Comparison of ENCODE assay signal across 23 cellular contexts in the genomic region with DNA sequence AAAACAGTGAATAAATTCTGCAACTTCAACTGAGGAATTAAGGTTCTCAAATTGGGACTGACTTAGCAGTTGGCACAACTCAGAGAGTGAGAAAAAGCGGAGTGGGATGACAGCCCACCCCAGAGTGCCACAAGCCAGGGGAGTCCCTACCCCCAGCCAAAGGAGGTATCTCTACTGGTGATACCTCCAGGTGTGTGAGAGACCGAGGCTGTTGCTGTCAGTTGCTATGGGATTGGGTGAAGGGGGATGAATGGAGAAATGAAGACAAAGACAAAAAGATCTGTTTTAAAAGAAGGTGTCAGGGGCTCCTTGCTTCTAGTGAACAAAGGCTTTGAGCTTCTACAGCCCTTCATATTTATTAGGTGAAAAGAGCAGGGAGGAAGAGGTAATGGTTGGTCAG.
"Had no signal": no experiment of that assay in that cellular context is flagged by ENCODE, and none has a peak within 500 bp of the region (broad histone marks: within the 10 kb centered on the region; RNA-seq: fewer than 3 reads in every experiment).

No MANE protein-coding gene starts in this region.

- H3K27me3 ChIP-seq: brain microvascular endothelial cell, cardiac muscle cell, Peyer's patch had no signal

- H3K9me3 ChIP-seq: Peyer's patch had no signal

- H3K27me3 Mint-ChIP-seq: activated B cell treated with CpG ODN at 0.5 μM for 24 hours; activated CD4-positive, alpha-beta memory T cell treated with anti-CD3 and anti-CD28 coated beads for 36 hours; activated CD4-positive, alpha-beta T cell treated with anti-CD3 and anti-CD28 coated beads, Interleukin-2, amount 10 ng/mL, durations not matched to agents 7 days and 5 days; activated naive CD4-positive, alpha-beta T cell treated with anti-CD3 and anti-CD28 coated beads, Interleukin-2, amount 10 ng/mL, durations not matched to agents 7 days and 5 days had no signal

- DNase-seq: activated B cell treated with CpG ODN at 0.5 μM for 24 hours; activated CD4-positive, alpha-beta memory T cell treated with anti-CD3 and anti-CD28 coated beads for 36 hours; activated CD4-positive, alpha-beta T cell treated with anti-CD3 and anti-CD28 coated beads for 1 hour; activated CD4-positive, alpha-beta T cell treated with anti-CD3 and anti-CD28 coated beads, Interleukin-2, amount 10 ng/mL, durations not matched to agents 7 days and 5 days; activated CD8-positive, alpha-beta memory T cell treated with anti-CD3 and anti-CD28 coated beads for 24 hours; activated gamma-delta T cell treated with Interleukin-2 at 50 U/mL for 16 hours; activated naive CD4-positive, alpha-beta T cell treated with anti-CD3 and anti-CD28 coated beads, Interleukin-2, amount 10 ng/mL, durations not matched to agents 7 days and 5 days; activated naive CD8-positive, alpha-beta T cell treated with anti-CD3 and anti-CD28 coated beads for 36 hours; activated T-cell treated with anti-CD3 and anti-CD28 coated beads, Interleukin-2, amount 50 U/mL, for 72 hours; brain microvascular endothelial cell; MM.1S; NCI-H1105; NCI-H1436; NCI-H1694 treated with DMSO at 0.1 percent for 48 hours; NCI-H2029 treated with DMSO at 0.1 percent for 48 hours; NCI-H510A treated with DMSO at 0.1 percent for 48 hours; Peyer's patch; SHP77; T-helper 9 cell had no signal

- H3K4me1 Mint-ChIP-seq: activated B cell treated with CpG ODN at 0.5 μM for 24 hours; activated CD4-positive, alpha-beta T cell treated with anti-CD3 and anti-CD28 coated beads, Interleukin-2, amount 10 ng/mL, durations not matched to agents 7 days and 5 days; activated naive CD4-positive, alpha-beta T cell treated with anti-CD3 and anti-CD28 coated beads, Interleukin-2, amount 10 ng/mL, durations not matched to agents 7 days and 5 days; activated naive CD8-positive, alpha-beta T cell treated with anti-CD3 and anti-CD28 coated beads for 36 hours had no signal

- H3K36me3 Mint-ChIP-seq: activated CD4-positive, alpha-beta memory T cell treated with anti-CD3 and anti-CD28 coated beads for 36 hours; activated naive CD4-positive, alpha-beta T cell treated with anti-CD3 and anti-CD28 coated beads, Interleukin-2, amount 10 ng/mL, durations not matched to agents 7 days and 5 days; activated naive CD8-positive, alpha-beta T cell treated with anti-CD3 and anti-CD28 coated beads for 36 hours had no signal

- H3K9me3 Mint-ChIP-seq: activated naive CD4-positive, alpha-beta T cell treated with anti-CD3 and anti-CD28 coated beads, Interleukin-2, amount 10 ng/mL, durations not matched to agents 7 days and 5 days; activated naive CD8-positive, alpha-beta T cell treated with anti-CD3 and anti-CD28 coated beads for 36 hours had no signal

- ATAC-seq: activated T-cell treated with anti-CD3 and anti-CD28 coated beads, Interleukin-2, amount 50 U/mL, for 72 hours had no signal

- H3K4me3 ChIP-seq: cardiac muscle cell, Peyer's patch had no signal

- H3K27ac Mint-ChIP-seq: activated B cell treated with CpG ODN at 0.5 μM for 24 hours; activated CD4-positive, alpha-beta memory T cell treated with anti-CD3 and anti-CD28 coated beads for 36 hours; activated CD4-positive, alpha-beta T cell treated with anti-CD3 and anti-CD28 coated beads, Interleukin-2, amount 10 ng/mL, durations not matched to agents 7 days and 5 days; activated naive CD4-positive, alpha-beta T cell treated with anti-CD3 and anti-CD28 coated beads, Interleukin-2, amount 10 ng/mL, durations not matched to agents 7 days and 5 days; activated naive CD8-positive, alpha-beta T cell treated with anti-CD3 and anti-CD28 coated beads for 36 hours; activated T-cell treated with anti-CD3 and anti-CD28 coated beads, Interleukin-2, amount 50 U/mL, for 72 hours; activated T-helper 2 cell treated with anti-CD3 and anti-CD28 coated beads, Interferon-gamma antibody, Interleukin-2, Interleukin-4, amounts not matched to agents 10 μg/mL and 5 μg/mL and 100 μg/mL, durations not matched to agents 14 hours and 24 hours and 36 hours; T-helper 1 cell treated with Interleukin-12 subunit alpha and Interleukin-12 subunit beta and Interleukin-4 antibody, amounts not matched to agents 30 μg/mL and 1 μg/mL, for 36 hours had no signal

- H3K36me3 ChIP-seq: brain microvascular endothelial cell, cardiac muscle cell, Peyer's patch had no signal

- H3K4me3 Mint-ChIP-seq: activated B cell treated with CpG ODN at 0.5 μM for 24 hours; activated CD4-positive, alpha-beta memory T cell treated with anti-CD3 and anti-CD28 coated beads for 36 hours; activated CD4-positive, alpha-beta T cell treated with anti-CD3 and anti-CD28 coated beads, Interleukin-2, amount 10 ng/mL, durations not matched to agents 7 days and 5 days; activated naive CD4-positive, alpha-beta T cell treated with anti-CD3 and anti-CD28 coated beads, Interleukin-2, amount 10 ng/mL, durations not matched to agents 7 days and 5 days; activated naive CD8-positive, alpha-beta T cell treated with anti-CD3 and anti-CD28 coated beads for 36 hours; activated T-cell treated with anti-CD3 and anti-CD28 coated beads, Interleukin-2, amount 50 U/mL, for 72 hours; T-helper 1 cell treated with Interleukin-12 subunit alpha and Interleukin-12 subunit beta and Interleukin-4 antibody, amounts not matched to agents 30 μg/mL and 1 μg/mL, for 36 hours had no signal

- H3K27ac ChIP-seq: brain microvascular endothelial cell, cardiac muscle cell, RWPE1 had no signal
